1 cellular context compared by ENCODE assay signal in the genomic region with DNA sequence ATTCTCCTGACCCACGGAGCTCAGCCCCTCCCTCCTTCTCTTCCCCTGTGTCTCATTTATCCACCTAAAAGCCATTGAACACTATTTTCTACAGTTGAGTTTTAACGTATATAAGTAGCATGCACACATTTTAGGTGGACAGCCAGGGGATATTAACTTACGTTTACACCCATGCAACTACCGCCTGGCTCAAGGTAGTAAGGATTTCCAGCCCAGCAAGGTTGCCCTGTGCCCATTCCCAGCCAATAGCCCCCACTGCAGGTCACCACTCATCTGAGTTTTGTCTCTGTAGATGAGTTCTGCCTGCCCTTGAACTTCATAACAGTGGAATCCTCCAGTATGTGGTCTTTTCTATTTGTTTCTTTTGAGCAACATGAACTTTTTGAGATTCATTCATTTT.
TF ChIP-seq lines count a peak whose summit lies in the region.

No MANE protein-coding gene starts in this region.

TF ChIP-seq in WTC11, 78 proteins besides CTCF, POLR2A, EP300 and RAD21 (continued from another document):
- TF ChIP-seq, protein P1, sequence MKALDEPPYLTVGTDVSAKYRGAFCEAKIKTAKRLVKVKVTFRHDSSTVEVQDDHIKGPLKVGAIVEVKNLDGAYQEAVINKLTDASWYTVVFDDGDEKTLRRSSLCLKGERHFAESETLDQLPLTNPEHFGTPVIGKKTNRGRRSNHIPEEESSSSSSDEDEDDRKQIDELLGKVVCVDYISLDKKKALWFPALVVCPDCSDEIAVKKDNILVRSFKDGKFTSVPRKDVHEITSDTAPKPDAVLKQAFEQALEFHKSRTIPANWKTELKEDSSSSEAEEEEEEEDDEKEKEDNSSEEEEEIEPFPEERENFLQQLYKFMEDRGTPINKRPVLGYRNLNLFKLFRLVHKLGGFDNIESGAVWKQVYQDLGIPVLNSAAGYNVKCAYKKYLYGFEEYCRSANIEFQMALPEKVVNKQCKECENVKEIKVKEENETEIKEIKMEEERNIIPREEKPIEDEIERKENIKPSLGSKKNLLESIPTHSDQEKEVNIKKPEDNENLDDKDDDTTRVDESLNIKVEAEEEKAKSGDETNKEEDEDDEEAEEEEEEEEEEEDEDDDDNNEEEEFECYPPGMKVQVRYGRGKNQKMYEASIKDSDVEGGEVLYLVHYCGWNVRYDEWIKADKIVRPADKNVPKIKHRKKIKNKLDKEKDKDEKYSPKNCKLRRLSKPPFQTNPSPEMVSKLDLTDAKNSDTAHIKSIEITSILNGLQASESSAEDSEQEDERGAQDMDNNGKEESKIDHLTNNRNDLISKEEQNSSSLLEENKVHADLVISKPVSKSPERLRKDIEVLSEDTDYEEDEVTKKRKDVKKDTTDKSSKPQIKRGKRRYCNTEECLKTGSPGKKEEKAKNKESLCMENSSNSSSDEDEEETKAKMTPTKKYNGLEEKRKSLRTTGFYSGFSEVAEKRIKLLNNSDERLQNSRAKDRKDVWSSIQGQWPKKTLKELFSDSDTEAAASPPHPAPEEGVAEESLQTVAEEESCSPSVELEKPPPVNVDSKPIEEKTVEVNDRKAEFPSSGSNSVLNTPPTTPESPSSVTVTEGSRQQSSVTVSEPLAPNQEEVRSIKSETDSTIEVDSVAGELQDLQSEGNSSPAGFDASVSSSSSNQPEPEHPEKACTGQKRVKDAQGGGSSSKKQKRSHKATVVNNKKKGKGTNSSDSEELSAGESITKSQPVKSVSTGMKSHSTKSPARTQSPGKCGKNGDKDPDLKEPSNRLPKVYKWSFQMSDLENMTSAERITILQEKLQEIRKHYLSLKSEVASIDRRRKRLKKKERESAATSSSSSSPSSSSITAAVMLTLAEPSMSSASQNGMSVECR (CRISPR knock-in tag; IDR thresholded peaks at IDR 0.05; ENCODE audit: borderline replicate concordance), result no peak
- TF ChIP-seq ELF4 (CRISPR knock-in tag; IDR thresholded peaks at IDR 0.05; ENCODE audit: low read depth) (no peak), FOXP1 (CRISPR knock-in tag; IDR thresholded peaks at IDR 0.05; ENCODE audit: borderline replicate concordance) (no peak), ETV6 (CRISPR knock-in tag; IDR thresholded peaks at IDR 0.05) (no peak), SMAD3 (CRISPR knock-in tag; IDR thresholded peaks at IDR 0.05; ENCODE audit: borderline replicate concordance) (no peak)
- TF ChIP-seq, protein P2, sequence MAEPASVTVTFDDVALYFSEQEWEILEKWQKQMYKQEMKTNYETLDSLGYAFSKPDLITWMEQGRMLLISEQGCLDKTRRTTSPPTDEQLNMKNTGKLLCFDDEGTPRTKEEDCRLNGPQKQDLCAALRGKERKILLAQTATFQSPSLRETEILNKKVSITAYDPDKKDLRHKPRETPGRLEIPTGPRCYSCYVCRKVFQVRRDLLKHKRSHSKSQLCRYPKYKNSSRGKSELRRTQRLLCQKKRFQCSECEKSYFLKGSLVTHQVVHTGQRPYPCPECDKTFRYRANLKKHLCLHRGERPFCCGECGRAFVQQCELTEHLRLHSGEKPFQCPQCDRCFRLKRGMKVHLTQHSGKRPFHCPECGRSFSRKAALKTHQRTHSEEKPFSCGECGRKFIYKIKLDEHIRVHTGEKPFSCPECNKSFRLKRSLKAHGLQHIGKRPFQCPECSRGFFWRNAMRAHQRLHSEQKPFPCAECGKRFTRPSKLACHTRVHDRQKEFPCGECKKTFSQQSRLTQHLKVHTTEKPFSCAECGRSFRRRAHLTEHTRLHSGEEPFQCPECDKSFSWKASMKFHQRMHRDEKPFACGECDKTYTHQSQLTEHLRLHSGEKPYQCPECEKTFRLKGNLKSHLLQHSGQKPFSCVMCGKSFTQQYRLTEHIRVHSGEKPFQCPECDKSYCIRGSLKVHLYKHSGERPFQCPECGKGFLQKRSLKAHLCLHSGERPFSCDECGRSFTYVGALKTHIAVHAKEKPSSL (CRISPR knock-in tag; conservative IDR thresholded peaks at IDR 0.05), result no peak
